In the genomic region with DNA sequence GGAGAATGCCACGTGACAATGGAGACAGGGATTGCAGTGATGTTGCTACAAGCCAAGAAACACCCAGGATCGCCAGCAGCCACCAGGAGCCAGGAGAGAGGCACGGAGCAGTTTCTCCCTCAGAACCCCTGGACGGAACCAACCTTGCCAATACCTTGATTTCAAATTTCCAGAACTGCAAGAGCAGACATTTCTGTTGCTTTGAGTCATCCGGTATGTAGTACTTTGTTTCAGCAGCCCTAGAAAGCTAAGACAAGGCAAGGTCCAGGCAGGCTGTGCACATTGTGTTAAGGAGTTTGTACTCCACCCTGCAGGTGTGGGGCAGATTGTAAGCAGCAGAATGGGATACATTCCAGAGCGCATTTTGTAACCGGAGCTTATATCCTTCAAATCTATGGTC, we compare ENCODE assay signal across 11 cellular contexts. TPM values are rescaled to one million over a fixed set of nuclear protein-coding genes. Genes with fewer than 3 reads are reported as not detected.
DNase-seq lines count a peak whose midpoint lies in the region; ATAC-seq and TF ChIP-seq lines count a peak whose summit lies in the region.
"Had no signal": no experiment of that assay in that cellular context is flagged by ENCODE, and none has a peak within 500 bp of the region (broad histone marks: within the 10 kb centered on the region; RNA-seq: fewer than 3 reads in every experiment).

No MANE protein-coding gene starts in this region.

- H3K9me3 Mint-ChIP-seq in activated T-cell treated with anti-CD3 and anti-CD28 coated beads, Interleukin-2, amount 50 U/mL, for 72 hours = peaks cover 0 to 2% of the 10 kb centered on the region in 2 donors
- H3K9me3 Mint-ChIP-seq in stimulated activated effector memory CD8-positive, alpha-beta T cell treated with anti-CD3 and anti-CD28 coated beads, Interleukin-12 subunit alpha, Interleukin-12 subunit beta, amount 100 ng/mL, for 72 hours = no peaks in the 10 kb centered on the region

- H3K9ac ChIP-seq in adipocyte (ENCODE audit: low read length) = no peak overlapping the region

- peak overlapping the region; percentile 81 to 85 for H3K4me3 Mint-ChIP-seq in activated T-cell treated with anti-CD3 and anti-CD28 coated beads, Interleukin-2, amount 50 U/mL, for 72 hours
- H3K4me3 Mint-ChIP-seq in stimulated activated effector memory CD8-positive, alpha-beta T cell treated with anti-CD3 and anti-CD28 coated beads, Interleukin-12 subunit alpha, Interleukin-12 subunit beta, amount 100 ng/mL, for 72 hours = peak overlapping the region; percentile 63

- peaks cover 80% of the 10 kb centered on the region for H3K4me1 Mint-ChIP-seq in activated T-cell treated with anti-CD3 and anti-CD28 coated beads, Interleukin-2, amount 50 U/mL, for 72 hours (ENCODE audit: low read depth)
- peaks cover 92% of the 10 kb centered on the region for H3K4me1 Mint-ChIP-seq in stimulated activated effector memory CD8-positive, alpha-beta T cell treated with anti-CD3 and anti-CD28 coated beads, Interleukin-12 subunit alpha, Interleukin-12 subunit beta, amount 100 ng/mL, for 72 hours

- H3K27me3 ChIP-seq in adipocyte (replicated peaks; ENCODE audit: control insufficient read depth, insufficient read depth, low read length) = no peaks in the 10 kb centered on the region
- H3K27me3 ChIP-seq in foreskin keratinocyte = no peaks in the 10 kb centered on the region

- no peaks in the 10 kb centered on the region for H3K27me3 Mint-ChIP-seq in activated T-cell treated with anti-CD3 and anti-CD28 coated beads, Interleukin-2, amount 50 U/mL, for 72 hours (ENCODE audit: low read depth)

- no peaks in the 10 kb centered on the region for H3K9me3 ChIP-seq in adipocyte (ENCODE audit: control insufficient read depth, low read length)

- no peak for DNase-seq in activated T-cell treated with anti-CD3 and anti-CD28 coated beads, Interleukin-2, amount 50 U/mL, for 72 hours
- DNase-seq in activated T-cell treated with anti-CD3 and anti-CD28 coated beads for 4 hours = no peak
- peak; percentile 19 for DNase-seq in adipocyte (ENCODE audit: low read depth)
- DNase-seq in foreskin keratinocyte = peak; percentile 91 to 96
- no peak for DNase-seq in stimulated activated effector memory CD8-positive, alpha-beta T cell treated with anti-CD3 and anti-CD28 coated beads, Interleukin-12 subunit alpha, Interleukin-12 subunit beta, amount 100 ng/mL, for 72 hours (ENCODE audit: low spot score in 2 of 2)
- DNase-seq in UCSD-AML1 (lab: John Stamatoyannopoulos, UW; ENCODE audit: unreplicated experiment) = no peak
- DNase-seq in DMS 273 treated with DMSO at 0.1 percent for 48 hours (lab: John Stamatoyannopoulos, UW) = no peak
- DNase-seq: activated naive CD4-positive, alpha-beta T cell; KG1; stimulated activated CD4-positive, alpha-beta T cell treated with anti-CD3 and anti-CD28 coated beads, Interleukin-15, amount 100 ng/mL, for 24 hours had no signal

- no peak for ATAC-seq in activated T-cell treated with anti-CD3 and anti-CD28 coated beads, Interleukin-2, amount 50 U/mL, for 72 hours (replicated peaks in 1 of 2)
- ATAC-seq in foreskin keratinocyte = peak; percentile 65
- no peak for ATAC-seq in stimulated activated effector memory CD8-positive, alpha-beta T cell treated with anti-CD3 and anti-CD28 coated beads, Interleukin-12 subunit alpha, Interleukin-12 subunit beta, amount 100 ng/mL, for 72 hours
- ATAC-seq in HG03159 (IDR thresholded peaks at IDR 0.05; ENCODE audit: unreplicated experiment) = no peak

- no peak overlapping the region for H3K4me3 ChIP-seq in adipocyte (ENCODE audit: low read length)

- H3K27ac Mint-ChIP-seq in activated T-cell treated with anti-CD3 and anti-CD28 coated beads, Interleukin-2, amount 50 U/mL, for 72 hours = peak overlapping the region; percentile 98
- peak overlapping the region; percentile 92 for H3K27ac Mint-ChIP-seq in stimulated activated effector memory CD8-positive, alpha-beta T cell treated with anti-CD3 and anti-CD28 coated beads, Interleukin-12 subunit alpha, Interleukin-12 subunit beta, amount 100 ng/mL, for 72 hours

- H3K4me1 ChIP-seq in adipocyte (ENCODE audit: control insufficient read depth, insufficient read depth, low read length) = peaks cover 32% of the 10 kb centered on the region
- H3K4me1 ChIP-seq in foreskin keratinocyte = peaks cover 56% of the 10 kb centered on the region

- H3K27ac ChIP-seq in foreskin keratinocyte = no peak overlapping the region

- TF ChIP-seq CTCF in foreskin keratinocyte (conservative IDR thresholded peaks at IDR 0.05) = peak; percentile 54

- H3K36me3 Mint-ChIP-seq in activated T-cell treated with anti-CD3 and anti-CD28 coated beads, Interleukin-2, amount 50 U/mL, for 72 hours (ENCODE audit: insufficient read depth in 2 of 2) = peaks cover 0 to 16% of the 10 kb centered on the region in 2 donors
- H3K36me3 Mint-ChIP-seq in stimulated activated effector memory CD8-positive, alpha-beta T cell treated with anti-CD3 and anti-CD28 coated beads, Interleukin-12 subunit alpha, Interleukin-12 subunit beta, amount 100 ng/mL, for 72 hours = peaks cover 4% of the 10 kb centered on the region

- no peaks in the 10 kb centered on the region for H3K36me3 ChIP-seq in adipocyte (ENCODE audit: control insufficient read depth, insufficient read depth, low read length, severe bottlenecking)

RNA-seq across cellular contexts. Expression of a gene that starts 48.3 kb away (rescaled TPM):
- 10 to 100 TPM; 37.2 to 43.0 TPM for total RNA-seq in activated T-cell treated with anti-CD3 and anti-CD28 coated beads, Interleukin-2, amount 50 U/mL, for 72 hours
- total RNA-seq in foreskin keratinocyte = 10.4 and 10.9 TPM in 2 replicates
- polyA plus RNA-seq in foreskin keratinocyte = 2.8 and 3.5 TPM in 2 replicates

Comparison
In these comparisons a context has a peak if more than half of its experiments do, and no peak if none do; other contexts are left out.
1. DNase-seq: peak in adipocyte (single experiment) and foreskin keratinocyte (2 of 2); none in activated T-cell treated with anti-CD3 and anti-CD28 coated beads, Interleukin-2, amount 50 U/mL, for 72 hours (0 of 2), activated T-cell treated with anti-CD3 and anti-CD28 coated beads for 4 hours (single experiment), stimulated activated effector memory CD8-positive, alpha-beta T cell treated with anti-CD3 and anti-CD28 coated beads, Interleukin-12 subunit alpha, Interleukin-12 subunit beta, amount 100 ng/mL, for 72 hours (0 of 2), UCSD-AML1 (single experiment) and DMS 273 treated with DMSO at 0.1 percent for 48 hours (single experiment).